ENCODE assay signal across 8 cellular contexts in the genomic region with DNA sequence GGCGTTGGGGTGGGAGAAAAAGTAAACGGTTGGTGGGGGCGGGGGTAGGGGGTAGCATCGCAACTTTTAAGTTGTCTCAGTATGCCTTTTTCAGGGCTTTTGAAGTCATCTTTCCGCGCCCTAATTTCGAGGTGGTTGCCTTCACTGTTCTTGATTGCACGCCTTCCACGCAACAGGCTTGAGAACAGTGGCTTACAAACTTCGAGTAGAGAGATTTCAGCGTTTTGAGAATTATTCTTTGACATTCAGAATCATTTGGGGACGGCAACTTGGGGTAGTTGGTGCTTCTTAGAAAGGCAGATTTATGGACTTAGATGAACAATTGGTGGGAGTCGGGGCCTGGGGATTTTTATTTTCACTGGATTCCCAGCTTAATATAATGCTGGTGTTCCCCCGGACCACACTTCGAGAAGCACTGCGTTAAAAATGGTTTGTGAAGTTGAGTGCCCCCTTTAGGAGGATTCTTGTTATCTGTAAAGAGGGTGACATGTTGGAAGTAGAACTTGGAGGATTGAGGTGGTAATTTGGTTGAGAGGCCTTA. TPM values are rescaled to one million over a fixed set of nuclear protein-coding genes. Genes with fewer than 3 reads are reported as not detected.
DNase-seq lines count a peak whose midpoint lies in the region; ATAC-seq, FAIRE-seq and TF ChIP-seq lines count a peak whose summit lies in the region.

No MANE protein-coding gene starts in this region.

- TF ChIP-seq CTCF in AG09309 (IDR thresholded peaks at IDR 0.05; ENCODE audit: control insufficient read depth, insufficient read depth, low read depth, low read length, missing control alignments) (peak; percentile 53), body of pancreas (IDR thresholded peaks at IDR 0.05) (peak in 3 of 7 experiments; percentile 23 to 42 (median 37)), smooth muscle cell (IDR thresholded peaks at IDR 0.05; ENCODE audit: borderline replicate concordance, insufficient read depth, poor library complexity, severe bottlenecking) (peak; percentile 45)

- H3K4me2 ChIP-seq in smooth muscle cell: peak overlapping the region; percentile 99

- H3K79me2 ChIP-seq in smooth muscle cell (ENCODE audit: low read depth): no peaks in the 10 kb centered on the region

- TF ChIP-seq POLR2A in GM12891 (IDR thresholded peaks at IDR 0.05; ENCODE audit: low read depth, low read length) (no peak), body of pancreas (IDR thresholded peaks at IDR 0.05) (no peak)

- peaks cover 52% of the 10 kb centered on the region for H4K20me1 ChIP-seq in smooth muscle cell (ENCODE audit: low read depth)

- H3K9ac ChIP-seq in smooth muscle cell (ENCODE audit: low read depth): peak overlapping the region; percentile 98

- H3K36me3 ChIP-seq in body of pancreas (replicated peaks in 1 of 2; ENCODE audit: insufficient read depth in 1 of 2, low read depth in 2 of 2) (no peaks in the 10 kb centered on the region), smooth muscle cell (ENCODE audit: low read depth) (no peaks in the 10 kb centered on the region)

- H3K9me3 ChIP-seq in body of pancreas (no peaks in the 10 kb centered on the region), smooth muscle cell (replicated peaks; ENCODE audit: low read depth) (no peaks in the 10 kb centered on the region)

- H2AFZ ChIP-seq in smooth muscle cell (ENCODE audit: low read depth): no peak overlapping the region

- H3F3A ChIP-seq in smooth muscle cell (ENCODE audit: low read depth): no peaks in the 10 kb centered on the region

- peaks cover 38% of the 10 kb centered on the region for H3K4me1 ChIP-seq in body of pancreas
- peaks cover 29% of the 10 kb centered on the region for H3K4me1 ChIP-seq in smooth muscle cell (ENCODE audit: low read depth)

- H3K4me3 ChIP-seq in AG09309 (ENCODE audit: control insufficient read depth, low read depth, low read length): peak overlapping the region; percentile 87
- peak overlapping the region; percentile 59 to 69 for H3K4me3 ChIP-seq in body of pancreas
- peak overlapping the region; percentile 99 for H3K4me3 ChIP-seq in smooth muscle cell

- FAIRE-seq in GM12891 (lab: Jason Lieb, UNC): peak; percentile 20

- DNase-seq in AG09309 (ENCODE audit: low read depth): peak; percentile 25
- DNase-seq in GM12891 (ENCODE audit: insufficient read length, low spot score): peak; percentile 20
- peak; percentile 56 for DNase-seq in HT-29 (ENCODE audit: low spot score)
- DNase-seq in SK-N-DZ (ENCODE audit: low spot score): peak; percentile 53
- peak in 3 of 4 donors; percentile 11 to 16 (median 16) for DNase-seq in body of pancreas
- peak; percentile 42 for DNase-seq in iPS-NIHi11 (ENCODE audit: low spot score)
- no peak for DNase-seq in smooth muscle cell (lab: John Stamatoyannopoulos, UW; ENCODE audit: unreplicated experiment)

- intact Hi-C loops in body of pancreas (cut with DNase I): no loop called here

- H3K27ac ChIP-seq in body of pancreas: peak overlapping the region; percentile 91 to 97 (median 94)
- H3K27ac ChIP-seq in smooth muscle cell (ENCODE audit: low read depth): peak overlapping the region; percentile 97

- H3K27me3 ChIP-seq in body of pancreas: no peaks in the 10 kb centered on the region
- no peaks in the 10 kb centered on the region for H3K27me3 ChIP-seq in smooth muscle cell (ENCODE audit: low read depth)

- ATAC-seq in body of pancreas (no peak), HG02642 (IDR thresholded peaks at IDR 0.05; ENCODE audit: poor library complexity, unreplicated experiment) (no peak)

- WGBS in body of pancreas, 2 donors: 0 to 1% methylated on average over 16 of the region's 16 CpGs
- under 1% methylated on average over 16 of the region's 16 CpGs for WGBS in smooth muscle cell (ENCODE audit: low lambda C conversion rate)

TF ChIP-seq in GM12891, 5 proteins besides CTCF, POLR2A, EP300 and RAD21:
- TF ChIP-seq TAF1 (IDR thresholded peaks at IDR 0.05; ENCODE audit: low read depth, low read length) (no peak), POLR2AphosphoS5 (IDR thresholded peaks at IDR 0.05; ENCODE audit: low read depth, low read length) (no peak), SPI1 (IDR thresholded peaks at IDR 0.05; ENCODE audit: low read depth, low read length) (no peak), POU2F2 (IDR thresholded peaks at IDR 0.05; ENCODE audit: low read depth, low read length) (no peak), PAX5 (IDR thresholded peaks at IDR 0.05; ENCODE audit: insufficient read depth, low read length, severe bottlenecking) (no peak)
TF ChIP-seq in GM12891: peak in this region for 0.

RNA-seq across cellular contexts. Expression of gene PPP4R2, which starts 0.9 kb away (rescaled TPM):
- 23.2 TPM for polyA plus RNA-seq in GM12891 (2012; ENCODE audit: low read depth, missing spikeins)
- 11.9 and 19.9 TPM in 2 replicates for total RNA-seq in HT-29 (2014; rRNA removed; shearing (Covaris generic))
- 30.0 and 30.1 TPM in 2 replicates for polyA plus RNA-seq in SK-N-DZ (2014; cell fraction: cytosol; rRNA removed)
- polyA plus RNA-seq in SK-N-DZ (2014; cell fraction: nucleus; rRNA removed): 23.4 TPM in 2 replicates
- total RNA-seq in body of pancreas (10 to 100 TPM; 21.5 to 28.0 TPM), smooth muscle cell (52.2 and 84.1 TPM in 2 replicates)
- polyA plus RNA-seq in smooth muscle cell: 34.6 and 44.0 TPM in 2 replicates
